In the genomic region with DNA sequence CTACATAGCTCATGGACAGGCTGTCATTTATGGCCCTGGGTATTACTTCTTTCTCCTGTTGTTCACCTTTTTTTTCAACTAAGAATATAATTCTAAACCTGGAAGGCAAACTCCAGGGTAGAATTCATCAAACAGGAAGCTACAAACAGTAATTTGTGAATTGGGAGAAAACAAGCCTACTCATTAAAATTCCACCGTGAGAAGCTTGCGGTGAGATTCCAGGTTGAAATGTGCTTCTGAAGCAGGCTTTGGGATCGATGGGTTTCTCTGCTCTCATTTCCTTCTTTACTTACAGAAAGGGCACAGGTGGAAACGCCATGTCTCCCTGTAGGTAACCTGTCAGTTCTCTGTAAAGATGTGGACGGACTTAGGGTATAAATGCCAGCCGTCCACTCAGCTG, we compare ENCODE assay signal across 27 cellular contexts.
"Had no signal": no experiment of that assay in that cellular context is flagged by ENCODE, and none has a peak within 500 bp of the region (broad histone marks: within the 10 kb centered on the region; RNA-seq: fewer than 3 reads in every experiment).

No MANE protein-coding gene starts in this region.

- H3K36me3 ChIP-seq: esophagus squamous epithelium, gastroesophageal sphincter, heart right ventricle, WERI-Rb-1 had no signal

- H3K4me1 ChIP-seq: esophagus squamous epithelium, gastroesophageal sphincter, heart right ventricle had no signal

- H3K36me3 Mint-ChIP-seq: activated naive CD8-positive, alpha-beta T cell had no signal

- H3K27me3 ChIP-seq: esophagus squamous epithelium had no signal

- H3K9me3 Mint-ChIP-seq: activated B cell treated with CpG ODN at 0.5 μM for 24 hours; activated CD8-positive, alpha-beta T cell treated with anti-CD3 and anti-CD28 coated beads for 36 hours had no signal

- H3K27ac ChIP-seq: epithelial cell of prostate, esophagus squamous epithelium, gastroesophageal sphincter, heart right ventricle, WERI-Rb-1 had no signal

- H3K4me3 Mint-ChIP-seq: activated B cell treated with CpG ODN at 0.5 μM for 24 hours; activated CD8-positive, alpha-beta T cell treated with anti-CD3 and anti-CD28 coated beads for 36 hours; activated naive CD8-positive, alpha-beta T cell; activated T-cell treated with anti-CD3 and anti-CD28 coated beads, Interleukin-2, amount 50 U/mL, for 4 hours; activated T-helper 17 cell treated with anti-CD3 and anti-CD28 coated beads, Interleukin-2, amount 50 U/mL, for 72 hours had no signal

- ATAC-seq: activated CD4-positive, CD25-positive, alpha-beta regulatory T cell treated with anti-CD3 and anti-CD28 coated beads, Interleukin-2, amount 50 U/mL, for 24 hours; activated CD8-positive, alpha-beta T cell treated with anti-CD3 and anti-CD28 coated beads for 36 hours; activated T-cell treated with anti-CD3 and anti-CD28 coated beads, Interleukin-2, amount 50 U/mL, for 4 hours; activated T-helper 17 cell treated with anti-CD3 and anti-CD28 coated beads, Interleukin-2, amount 50 U/mL, for 72 hours; gastroesophageal sphincter; heart right ventricle had no signal

- H3K4me3 ChIP-seq: esophagus squamous epithelium, gastroesophageal sphincter, heart right ventricle had no signal

- H3K27me3 Mint-ChIP-seq: activated B cell treated with CpG ODN at 0.5 μM for 24 hours; activated CD8-positive, alpha-beta T cell treated with anti-CD3 and anti-CD28 coated beads for 36 hours had no signal

- H3K4me1 Mint-ChIP-seq: activated B cell treated with CpG ODN at 0.5 μM for 24 hours; activated T-helper 17 cell treated with anti-CD3 and anti-CD28 coated beads, Interleukin-2, amount 50 U/mL, for 72 hours had no signal

- H3K27ac Mint-ChIP-seq: activated B cell treated with CpG ODN at 0.5 μM for 24 hours; activated CD8-positive, alpha-beta T cell treated with anti-CD3 and anti-CD28 coated beads for 36 hours; activated naive CD8-positive, alpha-beta T cell; activated T-helper 17 cell treated with anti-CD3 and anti-CD28 coated beads, Interleukin-2, amount 50 U/mL, for 72 hours had no signal

- DNase-seq: activated B cell treated with CpG ODN at 0.5 μM for 24 hours; activated CD4-positive, alpha-beta T cell treated with anti-CD3 and anti-CD28 coated beads for 48 hours; activated CD4-positive, alpha-beta T cell treated with anti-CD3 and anti-CD28 coated beads, Interleukin-2, amount 50 U/mL, for 1 hour; activated CD4-positive, alpha-beta T cell treated with anti-CD3 and anti-CD28 coated beads, Interleukin-2, amount 50 U/mL, for 48 hours; activated CD8-positive, alpha-beta memory T cell treated with anti-CD3 and anti-CD28 coated beads for 24 hours; activated CD8-positive, alpha-beta T cell treated with anti-CD3 and anti-CD28 coated beads for 36 hours; activated effector memory CD4-positive, alpha-beta T cell treated with Interleukin-2 at 50 U/mL for 16 hours; activated gamma-delta T cell treated with Interleukin-2 at 50 U/mL for 16 hours; activated naive CD4-positive, alpha-beta T cell treated with anti-CD3 and anti-CD28 coated beads, Interleukin-2, amount 50 U/mL, for 16 hours; activated naive CD4-positive, alpha-beta T cell treated with Interleukin-2 at 50 U/mL for 16 hours; activated T-cell treated with anti-CD3 and anti-CD28 coated beads, Interleukin-2, amount 50 U/mL, for 4 hours; amniotic stem cell; anterior cingulate cortex; caudate nucleus; cortex of kidney; dermis blood vessel endothelial cell; effector CD8-positive, alpha-beta T cell; esophagus squamous epithelium; foreskin melanocyte; heart right ventricle; T-helper 2 cell; WERI-Rb-1 had no signal
